ENCODE assay signal across 26 cellular contexts in the genomic region with DNA sequence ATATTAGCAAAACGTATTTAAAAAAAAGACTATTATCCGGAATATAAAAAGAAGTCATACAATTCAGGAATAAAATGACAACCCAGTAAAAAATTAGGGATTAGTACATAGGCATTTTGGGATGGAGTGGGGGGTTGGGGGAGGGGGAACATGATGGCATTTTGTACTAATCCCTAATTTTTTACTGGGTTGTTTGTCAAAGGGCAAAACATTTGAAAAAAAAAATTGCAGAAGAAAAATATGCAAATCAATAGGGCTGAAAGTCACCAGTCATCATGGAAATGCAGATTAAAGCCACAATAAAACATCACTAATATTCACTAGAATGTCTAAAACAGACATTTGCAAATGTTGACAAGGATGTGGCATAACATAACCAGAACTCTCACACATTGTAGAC.
"Had no signal": no experiment of that assay in that cellular context is flagged by ENCODE, and none has a peak within 500 bp of the region (broad histone marks: within the 10 kb centered on the region; RNA-seq: fewer than 3 reads in every experiment).

No MANE protein-coding gene starts in this region.

- DNase-seq: stimulated activated CD4-positive, alpha-beta T cell treated with anti-CD3 and anti-CD28 coated beads, Interleukin-2, amount 100 ng/mL, for 48 hours; stimulated activated CD4-positive, alpha-beta T cell treated with anti-CD3 and anti-CD28 coated beads, Interleukin-4, amount 100 ng/mL, for 1 hour; stimulated activated CD4-positive, alpha-beta T cell treated with anti-CD3 and anti-CD28 coated beads, Interleukin-4, amount 100 ng/mL, for 24 hours; stimulated activated CD4-positive, alpha-beta T cell treated with anti-CD3 and anti-CD28 coated beads, Interleukin-4, amount 100 ng/mL, for 4 hours; stimulated activated CD8-positive, alpha-beta memory T cell treated with anti-CD3 and anti-CD28 coated beads, Interleukin-4, amount 100 ng/mL, for 48 hours; stimulated activated naive B cell treated with anti-CD40 and anti-IgM and Interleukin-4, amounts not matched to agents 10 μg/mL and 1 μg/mL and 100 μg/mL, for 72 hours; stimulated activated naive CD4-positive, alpha-beta T cell; stimulated activated naive CD4-positive, alpha-beta T cell treated with Interleukin-2 at 50 U/mL for 16 hours; stimulated activated naive CD8-positive, alpha-beta T cell treated with anti-CD3 and anti-CD28 coated beads, Interleukin-15, amount 100 ng/mL, for 72 hours; stimulated activated naive CD8-positive, alpha-beta T cell treated with anti-CD3 and anti-CD28 coated beads, Interleukin-15, Interleukin-2, amounts not matched to agents 100 U/mL and 50 U/mL, for 24 hours; stomach; substantia nigra; testis; thyroid gland; tibial artery; transverse colon; trophoblast cell; upper lobe of left lung; upper lobe of right lung; uterus had no signal

- H3K9me3 ChIP-seq: stomach, suprapubic skin, testis, thoracic aorta, thyroid gland, transverse colon, upper lobe of left lung, upper lobe of right lung, uterus, vagina had no signal

- H3K27ac ChIP-seq: stomach, suprapubic skin, testis, thoracic aorta, thyroid gland, tibial artery, tibial nerve, transverse colon, upper lobe of left lung, upper lobe of right lung, uterus, vagina had no signal

- H3K27me3 ChIP-seq: stomach, suprapubic skin, testis, thyroid gland, tibial artery, tibial nerve, upper lobe of left lung, upper lobe of right lung, uterus, vagina had no signal

- H3K36me3 ChIP-seq: stomach, suprapubic skin, thoracic aorta, thyroid gland, tibial artery, tibial nerve, transverse colon, upper lobe of left lung, upper lobe of right lung, uterus, vagina had no signal

- H3K4me1 ChIP-seq: stomach, suprapubic skin, testis, thyroid gland, tibial artery, tibial nerve, transverse colon, upper lobe of left lung, upper lobe of right lung, uterus, vagina had no signal

- H3K4me3 ChIP-seq: stomach, suprapubic skin, testis, thoracic aorta, thyroid gland, tibial artery, tibial nerve, transverse colon, upper lobe of left lung, upper lobe of right lung, uterus, vagina had no signal

- ATAC-seq: stimulated activated effector memory CD8-positive, alpha-beta T cell treated with anti-CD3 and anti-CD28 coated beads, Interleukin-12 subunit alpha, Interleukin-12 subunit beta, amount 100 ng/mL, for 72 hours; stimulated activated memory B cell treated with anti-CD40 and anti-IgM and Interleukin-4, amounts not matched to agents 10 μg/mL and 1 μg/mL and 100 μg/mL, for 72 hours; stimulated activated naive B cell treated with anti-CD40 and anti-IgM and Interleukin-4, amounts not matched to agents 10 μg/mL and 1 μg/mL and 100 μg/mL, for 72 hours; stimulated activated naive CD8-positive, alpha-beta T cell treated with anti-CD3 and anti-CD28 coated beads, Interleukin-15, amount 100 ng/mL, for 72 hours; stimulated activated naive CD8-positive, alpha-beta T cell treated with anti-CD3 and anti-CD28 coated beads, Interleukin-15, Interleukin-2, amounts not matched to agents 100 U/mL and 50 U/mL, for 24 hours; upper lobe of right lung had no signal
